In genomic region chr7:30478349-30479228, GRCh38 we compare ENCODE assay signal across 1 cellular context.
A peak's percentile ranks its signal among the peaks of the same experiment; 100 is the strongest.
TF ChIP-seq lines count a peak whose summit lies in the region.

NOD1 (minus strand) TSS chr7:30478784; CDS start chr7:30456921, 21,863 bp downstream.

TF ChIP-seq in WTC11, 78 proteins besides CTCF, POLR2A, EP300 and RAD21 (continued from another document and continues in another):
- TF ChIP-seq ATF6 (CRISPR knock-in tag; IDR thresholded peaks at IDR 0.05): no peak
- peak; percentile 63; the same call in 1 of the 2 replicates for TF ChIP-seq FOXK1 (CRISPR knock-in tag; IDR thresholded peaks at IDR 0.05)
- TF ChIP-seq TCF7 (CRISPR knock-in tag; IDR thresholded peaks at IDR 0.05; ENCODE audit: low read depth): no peak
- 0 out of 2 replicates have a peak, but pooled peaks have one; percentile 39 for TF ChIP-seq JUN (CRISPR knock-in tag; IDR thresholded peaks at IDR 0.05)
- TF ChIP-seq ESRRA (CRISPR knock-in tag; IDR thresholded peaks at IDR 0.05; ENCODE audit: borderline replicate concordance): peak; percentile 50; the same call in 1 of the 2 replicates
- no peak for TF ChIP-seq FOXJ3 (CRISPR knock-in tag; IDR thresholded peaks at IDR 0.05; ENCODE audit: borderline replicate concordance)
- TF ChIP-seq RORB (CRISPR knock-in tag; IDR thresholded peaks at IDR 0.05): no peak
- no peak for TF ChIP-seq ZNF532 (CRISPR knock-in tag; IDR thresholded peaks at IDR 0.05; ENCODE audit: borderline replicate concordance)
- no peak for TF ChIP-seq ZNF671 (CRISPR knock-in tag; IDR thresholded peaks at IDR 0.05)
- TF ChIP-seq SMAD4 (CRISPR knock-in tag; IDR thresholded peaks at IDR 0.05): no peak
- no peak for TF ChIP-seq USF2 (CRISPR knock-in tag; IDR thresholded peaks at IDR 0.05)
- TF ChIP-seq ZNF263 (CRISPR knock-in tag; IDR thresholded peaks at IDR 0.05; ENCODE audit: low read depth): no peak
- TF ChIP-seq ZNF425 (CRISPR knock-in tag; conservative IDR thresholded peaks at IDR 0.05): no peak
- no peak; the same call in 1 of the 2 replicates for TF ChIP-seq TEAD1 (CRISPR knock-in tag; IDR thresholded peaks at IDR 0.05)
- TF ChIP-seq NR2C2 (CRISPR knock-in tag; IDR thresholded peaks at IDR 0.05): no peak
- TF ChIP-seq GRHL2 (CRISPR knock-in tag; IDR thresholded peaks at IDR 0.05; ENCODE audit: insufficient replicate concordance, severe bottlenecking): no peak
- peak; percentile 48 for TF ChIP-seq GABPB1 (CRISPR knock-in tag; IDR thresholded peaks at IDR 0.05)
- peak; percentile 63; the same call in 1 of the 2 replicates for TF ChIP-seq ARID4B (CRISPR knock-in tag; IDR thresholded peaks at IDR 0.05; ENCODE audit: borderline replicate concordance)
- TF ChIP-seq ATF2 (CRISPR knock-in tag; IDR thresholded peaks at IDR 0.05; ENCODE audit: borderline replicate concordance, low read depth): no peak
- peak; percentile 69 for TF ChIP-seq CREM (CRISPR knock-in tag; IDR thresholded peaks at IDR 0.05)
- 0 out of 2 replicates have a peak, but pooled peaks have one; percentile 8 for TF ChIP-seq NFE2L1 (CRISPR knock-in tag; IDR thresholded peaks at IDR 0.05)
- TF ChIP-seq KAT7 (CRISPR knock-in tag; IDR thresholded peaks at IDR 0.05; ENCODE audit: borderline replicate concordance): peak; percentile 95
- TF ChIP-seq PREB (CRISPR knock-in tag; IDR thresholded peaks at IDR 0.05; ENCODE audit: borderline replicate concordance): no peak
- TF ChIP-seq EMX1 (CRISPR knock-in tag; IDR thresholded peaks at IDR 0.05): no peak
- TF ChIP-seq MYBL2 (CRISPR knock-in tag; IDR thresholded peaks at IDR 0.05): 0 out of 2 replicates have a peak, but pooled peaks have one; percentile 46
- no peak for TF ChIP-seq ZBTB21 (CRISPR knock-in tag; IDR thresholded peaks at IDR 0.05; ENCODE audit: borderline replicate concordance)
- no peak for TF ChIP-seq CDX4 (CRISPR knock-in tag; IDR thresholded peaks at IDR 0.05; ENCODE audit: borderline replicate concordance)
- TF ChIP-seq HMGA2 (CRISPR knock-in tag; IDR thresholded peaks at IDR 0.05): no peak
- TF ChIP-seq PRRX2 (CRISPR knock-in tag; IDR thresholded peaks at IDR 0.05): no peak
- TF ChIP-seq ZNF512 (CRISPR knock-in tag; IDR thresholded peaks at IDR 0.05; ENCODE audit: borderline replicate concordance): 0 out of 2 replicates have a peak, but pooled peaks have one; percentile 52
- TF ChIP-seq CREB1 (CRISPR knock-in tag; IDR thresholded peaks at IDR 0.05): 0 out of 2 replicates have a peak, but pooled peaks have one; percentile 25
- no peak for TF ChIP-seq NFATC4 (CRISPR knock-in tag; IDR thresholded peaks at IDR 0.05)
- no peak for TF ChIP-seq ZNF281 (CRISPR knock-in tag; IDR thresholded peaks at IDR 0.05)
- TF ChIP-seq MXD4 (CRISPR knock-in tag; IDR thresholded peaks at IDR 0.05; ENCODE audit: borderline replicate concordance): no peak
- TF ChIP-seq ZNF317 (CRISPR knock-in tag; IDR thresholded peaks at IDR 0.05; ENCODE audit: borderline replicate concordance, low read depth): 0 out of 2 replicates have a peak, but pooled peaks have one; percentile 33
